Comparison of ENCODE assay signal across 11 cellular contexts in genomic region chr16:20451364-20451763, GRCh38. TPM values are rescaled to one million over a fixed set of nuclear protein-coding genes. Genes with fewer than 3 reads are reported as not detected.
"Had no signal": no experiment of that assay in that cellular context is flagged by ENCODE, and none has a peak within 500 bp of the region (broad histone marks: within the 10 kb centered on the region; RNA-seq: fewer than 3 reads in every experiment).

Gene ACSM2A (plus strand): TSS chr16:20451521. CDS start chr16:20460115, 8,594 bp downstream.

RNA-seq across cellular contexts. Expression of gene ACSM2A, which starts in this region (rescaled TPM):
- total RNA-seq: activated CD4-positive, alpha-beta memory T cell treated with anti-CD3 and anti-CD28 coated beads, Interleukin-2, amount 10 ng/mL, durations not matched to agents 7 days and 5 days; activated CD4-positive, alpha-beta T cell treated with anti-CD3 and anti-CD28 coated beads, Interleukin-2, amount 10 ng/mL, durations not matched to agents 7 days and 5 days; activated CD8-positive, alpha-beta T cell treated with anti-CD3 and anti-CD28 coated beads, Interleukin-2, amount 10 ng/mL, durations not matched to agents 7 days and 5 days; activated naive CD8-positive, alpha-beta T cell treated with anti-CD3 and anti-CD28 coated beads, Interleukin-2, amount 10 ng/mL, durations not matched to agents 7 days and 5 days; ascending aorta; bronchial epithelial cell; cardiac muscle cell; T-helper 1 cell treated with Interleukin-12 subunit alpha and Interleukin-12 subunit beta and Interleukin-4 antibody, amounts not matched to agents 30 ng/mL and 1 ng/mL, for 36 hours; T-helper 17 cell; T-helper 2 cell treated with Interferon-gamma antibody and Interleukin-4, amounts not matched to agents 100 ng/mL and 5 ng/mL, for 36 hours; WTC11 had no signal
- polyA plus RNA-seq: cardiac muscle cell had no signal
